Comparison of ENCODE assay signal across 8 cellular contexts in genomic region chr9:115524467-115525059, GRCh38.
A peak's percentile ranks its signal among the peaks of the same experiment; 100 is the strongest.
DNase-seq lines count a peak whose midpoint lies in the region; ATAC-seq and TF ChIP-seq lines count a peak whose summit lies in the region.

No MANE protein-coding gene starts in this region.

- H3K18ac ChIP-seq in mesenchymal stem cell (ENCODE audit: low read depth in 1 of 2, low read length in 2 of 2) = no peak overlapping the region

- H3K4me1 ChIP-seq in mesenchymal stem cell (ENCODE audit: control insufficient read depth, insufficient read depth, low read depth, low read length) = no peaks in the 10 kb centered on the region

- peak; percentile 30 for TF ChIP-seq CTCF in HL-60 (IDR thresholded peaks at IDR 0.05; ENCODE audit: insufficient read depth, low read length)
- peak; percentile 48 to 89 (median 79) for TF ChIP-seq CTCF in dorsolateral prefrontal cortex (IDR thresholded peaks at IDR 0.05 in 54 of 56, conservative IDR thresholded peaks at IDR 0.05 in 2 of 56; ENCODE audit: low read depth in 1 of 56, partially characterized antibody in 56 of 56)

- peaks cover 28% of the 10 kb centered on the region for H3K27me3 Mint-ChIP-seq in activated CD4-positive, alpha-beta T cell treated with anti-CD3 and anti-CD28 coated beads for 36 hours
- H3K27me3 Mint-ChIP-seq in activated naive CD8-positive, alpha-beta T cell treated with anti-CD3 and anti-CD28 coated beads, Interleukin-2, amount 50 U/mL, for 24 hours = peaks cover 11% of the 10 kb centered on the region

- peak; percentile 16 for DNase-seq in activated CD4-positive, alpha-beta T cell treated with anti-CD3 and anti-CD28 coated beads for 36 hours
- no peak for DNase-seq in activated CD4-positive, alpha-beta T cell treated with anti-CD3 and anti-CD28 coated beads, Interleukin-2, amount 50 U/mL, for 4 hours
- DNase-seq in HL-60 (ENCODE audit: low read depth in 1 of 2, low spot score in 1 of 2) = peak in 1 of 2 experiments; percentile 2
- peak; percentile 75 for DNase-seq in OCI-M1 (lab: John Stamatoyannopoulos, UW)
- peak in 2 of 10 donors; percentile 12 to 20 for DNase-seq in dorsolateral prefrontal cortex
- DNase-seq in mesenchymal stem cell = peak; percentile 73
- no peak for DNase-seq in activated naive CD8-positive, alpha-beta T cell treated with anti-CD3 and anti-CD28 coated beads, Interleukin-2, amount 50 U/mL, for 24 hours
- DNase-seq in NCI-H1048 (lab: John Stamatoyannopoulos, UW) = no peak

- no peak for ATAC-seq in activated CD4-positive, alpha-beta T cell treated with anti-CD3 and anti-CD28 coated beads for 36 hours
- no peak for ATAC-seq in activated naive CD8-positive, alpha-beta T cell treated with anti-CD3 and anti-CD28 coated beads, Interleukin-2, amount 50 U/mL, for 24 hours

- no peak overlapping the region for H3K27ac Mint-ChIP-seq in activated CD4-positive, alpha-beta T cell treated with anti-CD3 and anti-CD28 coated beads for 36 hours
- H3K27ac Mint-ChIP-seq in activated naive CD8-positive, alpha-beta T cell treated with anti-CD3 and anti-CD28 coated beads, Interleukin-2, amount 50 U/mL, for 24 hours = no peak overlapping the region

- H2BK12ac ChIP-seq in mesenchymal stem cell (ENCODE audit: low read length in 2 of 2) = peak overlapping the region in 1 of 2 experiments; percentile 47

- H3K4ac ChIP-seq in mesenchymal stem cell (ENCODE audit: low read depth in 1 of 2, low read length in 2 of 2) = no peak overlapping the region

- H3K27me3 ChIP-seq in HL-60 (ENCODE audit: insufficient read depth, poor library complexity, severe bottlenecking) = no peaks in the 10 kb centered on the region
- H3K27me3 ChIP-seq in dorsolateral prefrontal cortex = peaks cover 0 to 14% (median 0%) of the 10 kb centered on the region in 45 donors
- no peaks in the 10 kb centered on the region for H3K27me3 ChIP-seq in mesenchymal stem cell (ENCODE audit: control insufficient read depth in 1 of 2, insufficient read depth in 1 of 2, low read length in 2 of 2)

- no peak overlapping the region for H3K4me3 ChIP-seq in HL-60 (replicated peaks; ENCODE audit: insufficient read depth, low read length)
- no peak overlapping the region for H3K4me3 ChIP-seq in dorsolateral prefrontal cortex
- peak overlapping the region in 1 of 2 experiments; percentile 14 for H3K4me3 ChIP-seq in mesenchymal stem cell (ENCODE audit: insufficient read depth in 1 of 2, low read depth in 1 of 2, low read length in 2 of 2)

- H2BK15ac ChIP-seq in mesenchymal stem cell (ENCODE audit: low read depth, poor library complexity, severe bottlenecking) = no peak overlapping the region

- 60% methylated on average over 1 of the region's 3 CpGs for WGBS in mesenchymal stem cell

- H3K23ac ChIP-seq in mesenchymal stem cell (ENCODE audit: low read length in 2 of 2) = no peak overlapping the region

- no peaks in the 10 kb centered on the region for H3K9me3 ChIP-seq in mesenchymal stem cell (ENCODE audit: control insufficient read depth, low read length)

- H3K4me1 Mint-ChIP-seq in activated CD4-positive, alpha-beta T cell treated with anti-CD3 and anti-CD28 coated beads for 36 hours = no peaks in the 10 kb centered on the region
- no peaks in the 10 kb centered on the region for H3K4me1 Mint-ChIP-seq in activated naive CD8-positive, alpha-beta T cell treated with anti-CD3 and anti-CD28 coated beads, Interleukin-2, amount 50 U/mL, for 24 hours

- no peak overlapping the region for H3K27ac ChIP-seq in HL-60 (replicated peaks)
- H3K27ac ChIP-seq in dorsolateral prefrontal cortex = no peak overlapping the region
- H3K27ac ChIP-seq in mesenchymal stem cell (ENCODE audit: low read length, poor library complexity, severe bottlenecking) = no peak overlapping the region

- H4K91ac ChIP-seq in mesenchymal stem cell (ENCODE audit: low read length) = no peak overlapping the region

- no peaks in the 10 kb centered on the region for H3K9me3 Mint-ChIP-seq in activated CD4-positive, alpha-beta T cell treated with anti-CD3 and anti-CD28 coated beads for 36 hours (ENCODE audit: low read depth)
- no peaks in the 10 kb centered on the region for H3K9me3 Mint-ChIP-seq in activated naive CD8-positive, alpha-beta T cell treated with anti-CD3 and anti-CD28 coated beads, Interleukin-2, amount 50 U/mL, for 24 hours

- H3K9ac ChIP-seq in mesenchymal stem cell (ENCODE audit: low read length) = peak overlapping the region; percentile 84

- no peaks in the 10 kb centered on the region for H3K79me1 ChIP-seq in mesenchymal stem cell (replicated peaks; ENCODE audit: low read length, poor library complexity, severe bottlenecking)

- CTCF ChIA-PET in activated CD4-positive, alpha-beta T cell treated with anti-CD3 and anti-CD28 coated beads for 36 hours (lab: Charles Lee) = interaction anchor here (0.7 to 1.3 kb wide), 5 partner anchors 12 to 1119 kb away, joined by 3 to 4 read pairs (median 3); no protein-coding TSS in a partner anchor

- peak overlapping the region; percentile 67 for H2AK5ac ChIP-seq in mesenchymal stem cell (ENCODE audit: low read length, severe bottlenecking)

- H3K14ac ChIP-seq in mesenchymal stem cell (ENCODE audit: low read length in 2 of 2) = no peak overlapping the region

- H2AFZ ChIP-seq in mesenchymal stem cell (ENCODE audit: low read depth, low read length) = no peak overlapping the region

- no peak overlapping the region for H3K4me2 ChIP-seq in mesenchymal stem cell (ENCODE audit: low read length, poor library complexity, severe bottlenecking)

- no peak overlapping the region for H3K4me3 Mint-ChIP-seq in activated CD4-positive, alpha-beta T cell treated with anti-CD3 and anti-CD28 coated beads for 36 hours
- H3K4me3 Mint-ChIP-seq in activated naive CD8-positive, alpha-beta T cell treated with anti-CD3 and anti-CD28 coated beads, Interleukin-2, amount 50 U/mL, for 24 hours = no peak overlapping the region

- no peaks in the 10 kb centered on the region for H3K36me3 Mint-ChIP-seq in activated CD4-positive, alpha-beta T cell treated with anti-CD3 and anti-CD28 coated beads for 36 hours (ENCODE audit: low read depth)
- no peaks in the 10 kb centered on the region for H3K36me3 Mint-ChIP-seq in activated naive CD8-positive, alpha-beta T cell treated with anti-CD3 and anti-CD28 coated beads, Interleukin-2, amount 50 U/mL, for 24 hours (ENCODE audit: low read depth)

- no peak overlapping the region for H2BK120ac ChIP-seq in mesenchymal stem cell (ENCODE audit: low read depth, low read length)

- intact Hi-C loops in activated CD4-positive, alpha-beta T cell treated with anti-CD3 and anti-CD28 coated beads for 36 hours (cut with DNase I, micrococcal nuclease) = loop anchor here (1.0 to 10.0 kb wide), 9 partner anchors 510 to 1117 kb away; partner anchors contain the start of gene TEX48 (in 1 of the 2)
- intact Hi-C loops in dorsolateral prefrontal cortex (cut with DNase I) = loop anchor here (5.0 to 10.0 kb wide), 4 partner anchors 507 to 1120 kb away; partner anchors contain the start of gene TEX48 (in 1 of the 2)

- H4K8ac ChIP-seq in mesenchymal stem cell (ENCODE audit: low read length) = no peak overlapping the region

- no peaks in the 10 kb centered on the region for H3K36me3 ChIP-seq in mesenchymal stem cell (ENCODE audit: control insufficient read depth in 1 of 2, insufficient read depth in 2 of 2, low read depth in 1 of 2, low read length in 2 of 2)

- POLR2A ChIA-PET in activated CD4-positive, alpha-beta T cell treated with anti-CD3 and anti-CD28 coated beads for 36 hours (lab: Charles Lee) = no interaction called here

- peak overlapping the region; percentile 48 for H2BK5ac ChIP-seq in mesenchymal stem cell (ENCODE audit: low read depth, low read length, poor library complexity, severe bottlenecking)

Comparison
In these comparisons a context has a peak if more than half of its experiments do, and no peak if none do; other contexts are left out.
1. DNase-seq: peak in activated CD4-positive, alpha-beta T cell treated with anti-CD3 and anti-CD28 coated beads for 36 hours (single experiment), OCI-M1 (single experiment) and mesenchymal stem cell (single experiment); none in activated CD4-positive, alpha-beta T cell treated with anti-CD3 and anti-CD28 coated beads, Interleukin-2, amount 50 U/mL, for 4 hours (0 of 2), activated naive CD8-positive, alpha-beta T cell treated with anti-CD3 and anti-CD28 coated beads, Interleukin-2, amount 50 U/mL, for 24 hours (single experiment) and NCI-H1048 (single experiment).